In the genomic region with DNA sequence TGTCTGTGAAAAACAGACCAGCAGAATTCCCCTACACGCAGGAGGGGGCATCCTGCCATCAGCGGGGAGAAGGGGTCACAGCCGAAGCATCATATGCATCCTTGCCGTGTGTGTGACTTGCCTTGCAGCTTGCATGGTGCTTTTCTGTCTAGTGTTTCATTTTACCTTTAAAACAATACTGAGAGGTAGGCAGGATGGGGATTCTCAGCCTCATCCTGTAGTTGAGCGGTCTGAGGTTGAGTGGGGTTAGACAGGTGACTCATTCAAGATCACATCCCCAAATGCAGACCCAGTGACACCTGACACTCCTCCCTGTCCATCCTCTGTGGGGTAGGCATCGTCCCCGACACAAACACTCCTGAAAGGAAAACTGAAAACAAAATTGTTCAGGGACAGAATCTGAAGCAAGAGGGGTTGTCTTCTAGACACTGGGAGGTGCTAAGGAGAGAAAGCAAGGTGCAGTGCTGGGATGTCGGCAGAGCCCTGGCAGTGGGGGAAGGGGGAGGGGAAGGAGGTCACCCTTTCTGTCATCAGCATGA, we compare ENCODE assay signal across 9 cellular contexts. TPM values are rescaled to one million over a fixed set of nuclear protein-coding genes. Genes with fewer than 3 reads are reported as not detected.
DNase-seq lines count a peak whose midpoint lies in the region; ATAC-seq and TF ChIP-seq lines count a peak whose summit lies in the region.
"Had no signal": no experiment of that assay in that cellular context is flagged by ENCODE, and none has a peak within 500 bp of the region (broad histone marks: within the 10 kb centered on the region; RNA-seq: fewer than 3 reads in every experiment).

No MANE protein-coding gene starts in this region.

- H3K4me1 Mint-ChIP-seq in activated naive CD8-positive, alpha-beta T cell treated with anti-CD3 and anti-CD28 coated beads, Interleukin-2, amount 10 ng/mL, durations not matched to agents 7 days and 5 days: peaks cover 71% of the 10 kb centered on the region

- no peak overlapping the region for H3K9ac ChIP-seq in OCI-LY3 (ENCODE audit: low read length)

- H3K9me3 ChIP-seq in OCI-LY3 (ENCODE audit: insufficient read depth, low read length) (no peaks in the 10 kb centered on the region), transverse colon (no peaks in the 10 kb centered on the region)
- H3K9me3 ChIP-seq: A549 had no signal

- no peaks in the 10 kb centered on the region for H3K9me3 Mint-ChIP-seq in activated naive CD8-positive, alpha-beta T cell treated with anti-CD3 and anti-CD28 coated beads, Interleukin-2, amount 10 ng/mL, durations not matched to agents 7 days and 5 days

- no peak for TF ChIP-seq CTCF in OCI-LY3 (IDR thresholded peaks at IDR 0.05; ENCODE audit: low read depth, low read length)
- no peak for TF ChIP-seq CTCF in transverse colon (IDR thresholded peaks at IDR 0.05)
- no peak for TF ChIP-seq CTCF in coronary artery (IDR thresholded peaks at IDR 0.05)

- peak overlapping the region; percentile 99 for H3K27ac Mint-ChIP-seq in activated naive CD8-positive, alpha-beta T cell treated with anti-CD3 and anti-CD28 coated beads, Interleukin-2, amount 10 ng/mL, durations not matched to agents 7 days and 5 days

- H3K27me3 ChIP-seq in OCI-LY3 (ENCODE audit: low read depth, low read length) (peaks cover 24% of the 10 kb centered on the region), transverse colon (peaks cover 5% of the 10 kb centered on the region)

- TF ChIP-seq POLR2A in transverse colon (IDR thresholded peaks at IDR 0.05): no peak

- peak; percentile 76 for ATAC-seq in activated naive CD8-positive, alpha-beta T cell treated with anti-CD3 and anti-CD28 coated beads, Interleukin-2, amount 10 ng/mL, durations not matched to agents 7 days and 5 days (ENCODE audit: low read depth)

- intact Hi-C loops in transverse colon (cut with DNase I; ENCODE audit: low total_unique reads): no loop called here

- 60 to 64% methylated on average over 3 to 8 of the region's 8 CpGs for WGBS in transverse colon (ENCODE audit: low coverage in 1 of 2), 2 donors

- in situ Hi-C loops in transverse colon (cut with MboI; ENCODE audit: low pct_ligation_motif_present in 1 of 4, low pct_unique_long_range_greater_than_20kb in 1 of 4, low sequenced_read_pairs in 3 of 4): loop anchor here in 2 of 4 donors (25.0 kb wide), 2 partner anchors 202 to 502 kb away; no protein-coding TSS in a partner anchor

- peak; percentile 70 for DNase-seq in activated gamma-delta T cell treated with Interleukin-2 at 50 U/mL for 16 hours
- no peak for DNase-seq in activated gamma-delta T cell (lab: John Stamatoyannopoulos, UW)
- DNase-seq in activated naive CD8-positive, alpha-beta T cell treated with anti-CD3 and anti-CD28 coated beads, Interleukin-2, amount 10 ng/mL, durations not matched to agents 7 days and 5 days: peak; percentile 68
- peak; percentile 40 for DNase-seq in transverse colon
- DNase-seq in coronary artery (ENCODE audit: low spot score): no peak
- DNase-seq in amygdala (lab: John Stamatoyannopoulos, UW): no peak
- DNase-seq in hippocampal formation (lab: John Stamatoyannopoulos, UW): no peak

- TF ChIP-seq EP300 in transverse colon (IDR thresholded peaks at IDR 0.05; ENCODE audit: low read depth): no peak

- H3K4me3 ChIP-seq in OCI-LY3 (ENCODE audit: low read length) (peak overlapping the region; percentile 46), transverse colon (no peak overlapping the region), coronary artery (no peak overlapping the region)
- H3K4me3 ChIP-seq: A549 had no signal

- no peaks in the 10 kb centered on the region for H4K20me1 ChIP-seq in OCI-LY3 (ENCODE audit: insufficient read depth, low read length)

- peaks cover 35% of the 10 kb centered on the region for H3K4me1 ChIP-seq in OCI-LY3 (ENCODE audit: low read length)
- H3K4me1 ChIP-seq in transverse colon: peaks cover 0 to 7% (median 0%) of the 10 kb centered on the region in 4 donors

- H3K36me3 ChIP-seq in OCI-LY3 (replicated peaks; ENCODE audit: low read depth, low read length): no peaks in the 10 kb centered on the region
- H3K36me3 ChIP-seq in transverse colon: no peaks in the 10 kb centered on the region

- H3K79me2 ChIP-seq in OCI-LY3 (ENCODE audit: low read length): no peaks in the 10 kb centered on the region

- peak overlapping the region; percentile 61 for H3K4me2 ChIP-seq in OCI-LY3 (ENCODE audit: low read length)
- H3K4me2 ChIP-seq: A549 had no signal

- POLR2A ChIA-PET in activated naive CD8-positive, alpha-beta T cell treated with anti-CD3 and anti-CD28 coated beads, Interleukin-2, amount 10 ng/mL, durations not matched to agents 7 days and 5 days (lab: Charles Lee): interaction anchor here (0.6 to 9.6 kb wide), 12 partner anchors 9 to 200 kb away, joined by 3 to 247 read pairs (median 7); partner anchors contain the start of gene ARL4C

- H3K4me3 Mint-ChIP-seq in activated naive CD8-positive, alpha-beta T cell treated with anti-CD3 and anti-CD28 coated beads, Interleukin-2, amount 10 ng/mL, durations not matched to agents 7 days and 5 days: peak overlapping the region; percentile 97

- peaks cover 61% of the 10 kb centered on the region for H3K36me3 Mint-ChIP-seq in activated naive CD8-positive, alpha-beta T cell treated with anti-CD3 and anti-CD28 coated beads, Interleukin-2, amount 10 ng/mL, durations not matched to agents 7 days and 5 days

- H3K27me3 Mint-ChIP-seq in activated naive CD8-positive, alpha-beta T cell treated with anti-CD3 and anti-CD28 coated beads, Interleukin-2, amount 10 ng/mL, durations not matched to agents 7 days and 5 days: no peaks in the 10 kb centered on the region

- H2AFZ ChIP-seq in OCI-LY3 (ENCODE audit: low read depth, low read length): no peak overlapping the region

- no peak overlapping the region for H3K27ac ChIP-seq in OCI-LY3 (ENCODE audit: low read length)
- peak overlapping the region; percentile 23 to 86 (median 34) for H3K27ac ChIP-seq in transverse colon
- H3K27ac ChIP-seq in coronary artery: no peak overlapping the region

RNA-seq across cellular contexts. Expression of gene ARL4C, which starts 7.9 kb away (rescaled TPM):
- 100 to 1,000 TPM; 210 to 214 TPM for total RNA-seq in activated naive CD8-positive, alpha-beta T cell treated with anti-CD3 and anti-CD28 coated beads, Interleukin-2, amount 10 ng/mL, durations not matched to agents 7 days and 5 days
- 10 to 100 TPM in 1 of 4 donors, 1 to 10 TPM in 3; 3.8 to 11.9 (median 5.3) TPM for total RNA-seq in transverse colon

Comparison
In these comparisons a context has a peak if more than half of its experiments do, and no peak if none do; other contexts are left out.
1. DNase-seq: peak in activated gamma-delta T cell treated with Interleukin-2 at 50 U/mL for 16 hours (single experiment), activated naive CD8-positive, alpha-beta T cell treated with anti-CD3 and anti-CD28 coated beads, Interleukin-2, amount 10 ng/mL, durations not matched to agents 7 days and 5 days (single experiment) and transverse colon (single experiment); none in activated gamma-delta T cell (single experiment), coronary artery (single experiment), amygdala (0 of 56) and hippocampal formation (0 of 2).
2. H3K27ac ChIP-seq: peak in transverse colon (4 of 4); none in OCI-LY3 (single experiment) and coronary artery (0 of 2).
3. RNA of gene ARL4C, which starts 7.9 kb away (total RNA-seq): 210 to 214 TPM in activated naive CD8-positive, alpha-beta T cell treated with anti-CD3 and anti-CD28 coated beads, Interleukin-2, amount 10 ng/mL, durations not matched to agents 7 days and 5 days; 3.8 to 11.9 TPM in transverse colon; every median in the first group is over 10 times any median in the second.